Comparison of ENCODE assay signal across 16 cellular contexts in genomic region chr10:76946268-76946667, GRCh38.
DNase-seq lines count a peak whose midpoint lies in the region; ATAC-seq lines count a peak whose summit lies in the region.
"Had no signal": no experiment of that assay in that cellular context is flagged by ENCODE, and none has a peak within 500 bp of the region (broad histone marks: within the 10 kb centered on the region; RNA-seq: fewer than 3 reads in every experiment).

No MANE protein-coding gene starts in this region.

- ATAC-seq in left cardiac atrium = peak; percentile 38 to 90

- DNase-seq in AG08395 (ENCODE audit: low spot score) (peak; percentile 58), HT1080 (ENCODE audit: low read depth) (peak; percentile 41), amniotic epithelial cell (ENCODE audit: low read depth) (peak; percentile 82), left cardiac atrium (no peak), foreskin melanocyte (no peak), NCI-H510A (lab: John Stamatoyannopoulos, UW) (no peak)
- no peak for DNase-seq in stimulated activated CD4-positive, alpha-beta T cell treated with anti-CD3 and anti-CD28 coated beads, Interleukin-2, amount 100 ng/mL, for 48 hours
- DNase-seq in activated naive CD4-positive, alpha-beta T cell treated with anti-CD3 and anti-CD28 coated beads, Interleukin-2, amount 50 U/mL, for 16 hours = no peak
- DNase-seq: activated CD8-positive, alpha-beta memory T cell treated with anti-CD3 and anti-CD28 coated beads, Interleukin-2, amount 50 U/mL, for 48 hours; activated naive CD8-positive, alpha-beta T cell treated with anti-CD3 and anti-CD28 coated beads for 36 hours; Caco-2; GF-D8; KBM-7; naive B cell; NCI-H187; NCI-H526 had no signal

- intact Hi-C loops in left cardiac atrium (cut with DNase I) = no loop called here

Comparison
In these comparisons a context has a peak if more than half of its experiments do, and no peak if none do; other contexts are left out.
1. DNase-seq: peak in AG08395 (single experiment), HT1080 (single experiment) and amniotic epithelial cell (single experiment); none in left cardiac atrium (single experiment), foreskin melanocyte (single experiment), stimulated activated CD4-positive, alpha-beta T cell treated with anti-CD3 and anti-CD28 coated beads, Interleukin-2, amount 100 ng/mL, for 48 hours (0 of 2), activated naive CD4-positive, alpha-beta T cell treated with anti-CD3 and anti-CD28 coated beads, Interleukin-2, amount 50 U/mL, for 16 hours (single experiment) and NCI-H510A (single experiment).